2 cellular contexts compared by ENCODE assay signal in the genomic region with DNA sequence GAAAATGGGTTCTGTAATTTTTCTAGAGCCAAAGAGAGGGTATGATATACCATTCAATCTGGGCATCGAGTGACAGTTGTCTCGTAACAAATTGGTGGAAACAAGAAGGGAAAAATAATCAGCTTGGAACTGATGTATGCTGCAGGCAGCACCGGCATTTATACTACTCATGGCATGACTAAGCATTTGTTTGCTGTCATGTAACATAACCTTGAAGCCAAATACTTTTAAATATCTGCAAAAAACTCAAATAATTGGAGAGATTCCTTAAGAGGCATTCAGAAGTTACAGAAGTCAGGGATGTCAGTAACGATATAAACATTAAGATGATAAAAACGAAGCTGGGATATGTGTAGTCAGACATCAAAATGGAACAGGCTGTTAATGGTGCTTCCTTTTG.
TF ChIP-seq lines count a peak whose summit lies in the region.

No MANE protein-coding gene starts in this region.

TF ChIP-seq in A549, 52 proteins besides CTCF, POLR2A, EP300 and RAD21 (continues in another document):
- no peak for TF ChIP-seq REST (IDR thresholded peaks at IDR 0.05)
- TF ChIP-seq NFE2L2 (conservative IDR thresholded peaks at IDR 0.05; ENCODE audit: low read length): peak; percentile 69
- no peak for TF ChIP-seq ESRRA (IDR thresholded peaks at IDR 0.05; ENCODE audit: borderline replicate concordance, low read length)
- TF ChIP-seq HES2 (IDR thresholded peaks at IDR 0.05): no peak
- 0 out of 2 replicates have a peak, but pooled peaks have one; percentile 27 for TF ChIP-seq JUNB (IDR thresholded peaks at IDR 0.05)
- TF ChIP-seq MAX (IDR thresholded peaks at IDR 0.05): peak; percentile 78
- no peak for TF ChIP-seq CHD4 (IDR thresholded peaks at IDR 0.05; ENCODE audit: borderline replicate concordance)
- no peak for TF ChIP-seq RCOR1 (IDR thresholded peaks at IDR 0.05; ENCODE audit: low read depth, low read length)
- TF ChIP-seq CBX2 (IDR thresholded peaks at IDR 0.05; ENCODE audit: borderline replicate concordance, low read depth): no peak
- TF ChIP-seq, protein P1, sequence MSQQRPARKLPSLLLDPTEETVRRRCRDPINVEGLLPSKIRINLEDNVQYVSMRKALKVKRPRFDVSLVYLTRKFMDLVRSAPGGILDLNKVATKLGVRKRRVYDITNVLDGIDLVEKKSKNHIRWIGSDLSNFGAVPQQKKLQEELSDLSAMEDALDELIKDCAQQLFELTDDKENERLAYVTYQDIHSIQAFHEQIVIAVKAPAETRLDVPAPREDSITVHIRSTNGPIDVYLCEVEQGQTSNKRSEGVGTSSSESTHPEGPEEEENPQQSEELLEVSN (IDR thresholded peaks at IDR 0.05; ENCODE audit: borderline replicate concordance, low read depth): peak; percentile 45; the same call in 1 of the 2 replicates
- peak; percentile 79; the same call in 1 of the 2 replicates for TF ChIP-seq ATOH8 (CRISPR knock-in tag; IDR thresholded peaks at IDR 0.05; ENCODE audit: low read depth)
- TF ChIP-seq EHF (CRISPR knock-in tag; IDR thresholded peaks at IDR 0.05): no peak
- TF ChIP-seq HMGXB4 (CRISPR knock-in tag; IDR thresholded peaks at IDR 0.05; ENCODE audit: borderline replicate concordance): no peak
- no peak for TF ChIP-seq CBX8 (IDR thresholded peaks at IDR 0.05)
- TF ChIP-seq BHLHE40 (IDR thresholded peaks at IDR 0.05; ENCODE audit: low read depth, low read length): no peak
- TF ChIP-seq FOSL2 (IDR thresholded peaks at IDR 0.05): no peak
- TF ChIP-seq FOSL2 (CRISPR knock-in tag; IDR thresholded peaks at IDR 0.05): peak; percentile 22; the same call in 1 of the 2 replicates
- TF ChIP-seq ZNF302 (CRISPR knock-in tag; IDR thresholded peaks at IDR 0.05): no peak
- TF ChIP-seq, protein P2, sequence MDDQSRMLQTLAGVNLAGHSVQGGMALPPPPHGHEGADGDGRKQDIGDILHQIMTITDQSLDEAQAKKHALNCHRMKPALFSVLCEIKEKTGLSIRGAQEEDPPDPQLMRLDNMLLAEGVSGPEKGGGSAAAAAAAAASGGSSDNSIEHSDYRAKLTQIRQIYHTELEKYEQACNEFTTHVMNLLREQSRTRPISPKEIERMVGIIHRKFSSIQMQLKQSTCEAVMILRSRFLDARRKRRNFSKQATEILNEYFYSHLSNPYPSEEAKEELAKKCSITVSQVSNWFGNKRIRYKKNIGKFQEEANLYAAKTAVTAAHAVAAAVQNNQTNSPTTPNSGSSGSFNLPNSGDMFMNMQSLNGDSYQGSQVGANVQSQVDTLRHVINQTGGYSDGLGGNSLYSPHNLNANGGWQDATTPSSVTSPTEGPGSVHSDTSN (IDR thresholded peaks at IDR 0.05): no peak
- peak; percentile 91 for TF ChIP-seq MAFK (IDR thresholded peaks at IDR 0.05; ENCODE audit: partially characterized antibody)
- TF ChIP-seq NR3C1 (IDR thresholded peaks at IDR 0.05): no peak
- no peak for TF ChIP-seq MAZ (IDR thresholded peaks at IDR 0.05; ENCODE audit: borderline replicate concordance, low read depth, low read length)
- no peak for TF ChIP-seq MYC (IDR thresholded peaks at IDR 0.05; ENCODE audit: borderline replicate concordance, low read length)

TF ChIP-seq in IMR-90, 13 proteins besides CTCF, POLR2A, EP300 and RAD21:
- TF ChIP-seq MAFK (IDR thresholded peaks at IDR 0.05; ENCODE audit: low read depth, low read length): peak; percentile 69
- no peak for TF ChIP-seq BHLHE40 (IDR thresholded peaks at IDR 0.05; ENCODE audit: low read depth, low read length)
- TF ChIP-seq FOS (IDR thresholded peaks at IDR 0.05; ENCODE audit: low read depth, low read length): peak; percentile 22; the same call in 1 of the 2 replicates
- TF ChIP-seq NFE2L2 (IDR thresholded peaks at IDR 0.05; ENCODE audit: low read depth, low read length): peak; percentile 96
